ENCODE assay signal across 20 cellular contexts in the genomic region with DNA sequence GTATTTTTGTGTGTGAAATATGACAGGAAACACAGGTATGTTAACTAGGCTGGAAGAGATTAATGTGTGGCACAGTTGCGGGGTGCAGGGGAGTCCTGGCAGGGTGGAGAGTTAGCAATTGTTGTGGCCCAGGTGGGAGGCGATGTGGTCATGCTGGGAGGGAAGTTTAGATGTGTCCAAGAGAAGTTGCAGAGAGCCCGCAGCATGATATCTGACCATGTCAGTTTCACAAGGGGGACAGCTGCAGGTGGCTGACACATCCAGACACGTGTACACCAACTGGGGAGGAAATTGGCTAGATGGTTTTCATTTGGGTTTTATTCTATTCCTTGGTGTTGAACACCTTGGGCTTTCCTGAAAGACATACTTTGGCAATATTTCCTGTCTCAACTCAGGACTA.
"Had no signal": no experiment of that assay in that cellular context is flagged by ENCODE, and none has a peak within 500 bp of the region (broad histone marks: within the 10 kb centered on the region; RNA-seq: fewer than 3 reads in every experiment).

No MANE protein-coding gene starts in this region.

- H3K4me3 Mint-ChIP-seq: naive thymus-derived CD4-positive, alpha-beta T cell; nephron progenitor cell; stimulated activated effector memory CD8-positive, alpha-beta T cell treated with anti-CD3 and anti-CD28 coated beads, Interleukin-12 subunit alpha, Interleukin-12 subunit beta, amount 100 ng/mL, for 72 hours had no signal

- H3K27me3 ChIP-seq: heart right ventricle, neutrophil, sigmoid colon, testis, tibial nerve, upper lobe of right lung, vagina had no signal

- H3K27ac Mint-ChIP-seq: naive thymus-derived CD4-positive, alpha-beta T cell; nephron progenitor cell; stimulated activated effector memory CD8-positive, alpha-beta T cell treated with anti-CD3 and anti-CD28 coated beads, Interleukin-12 subunit alpha, Interleukin-12 subunit beta, amount 100 ng/mL, for 72 hours had no signal

- DNase-seq: cortex of kidney; dorsolateral prefrontal cortex; effector CD8-positive, alpha-beta T cell; heart right ventricle; hypothalamus; kidney glomerular epithelial cell; naive thymus-derived CD4-positive, alpha-beta T cell; nephron progenitor cell; sigmoid colon; small intestine; stimulated activated CD4-positive, alpha-beta T cell treated with anti-CD3 and anti-CD28 coated beads, Interleukin-12 subunit alpha, Interleukin-12 subunit beta, amount 100 ng/mL, for 4 hours; stimulated activated CD8-positive, alpha-beta memory T cell treated with anti-CD3 and anti-CD28 coated beads, Interleukin-4, amount 100 ng/mL, for 48 hours; stimulated activated naive CD8-positive, alpha-beta T cell treated with anti-CD3 and anti-CD28 coated beads, Interleukin-15, Interleukin-2, amounts not matched to agents 100 U/mL and 50 U/mL, for 24 hours; testis; upper lobe of right lung had no signal

- H3K36me3 ChIP-seq: heart right ventricle, neutrophil, sigmoid colon, tibial nerve, upper lobe of right lung, vagina had no signal

- H3K27ac ChIP-seq: dorsolateral prefrontal cortex, heart right ventricle, neutrophil, sigmoid colon, testis, tibial nerve, upper lobe of right lung, vagina had no signal

- ATAC-seq: esophagus mucosa; heart right ventricle; naive thymus-derived CD4-positive, alpha-beta T cell; stimulated activated effector memory CD8-positive, alpha-beta T cell treated with anti-CD3 and anti-CD28 coated beads, Interleukin-12 subunit alpha, Interleukin-12 subunit beta, amount 100 ng/mL, for 72 hours; stimulated activated naive CD8-positive, alpha-beta T cell treated with anti-CD3 and anti-CD28 coated beads, Interleukin-15, Interleukin-2, amounts not matched to agents 100 U/mL and 50 U/mL, for 24 hours; upper lobe of right lung had no signal

- H3K9me3 Mint-ChIP-seq: stimulated activated effector memory CD8-positive, alpha-beta T cell treated with anti-CD3 and anti-CD28 coated beads, Interleukin-12 subunit alpha, Interleukin-12 subunit beta, amount 100 ng/mL, for 72 hours had no signal

- H3K4me3 ChIP-seq: dorsolateral prefrontal cortex, heart right ventricle, sigmoid colon, testis, tibial nerve, upper lobe of right lung, vagina had no signal

- H3K4me1 ChIP-seq: sigmoid colon, testis, tibial nerve, upper lobe of right lung, vagina had no signal

- H3K9me3 ChIP-seq: neutrophil, sigmoid colon, testis, upper lobe of right lung, vagina had no signal

- H3K36me3 Mint-ChIP-seq: naive thymus-derived CD4-positive, alpha-beta T cell; stimulated activated effector memory CD8-positive, alpha-beta T cell treated with anti-CD3 and anti-CD28 coated beads, Interleukin-12 subunit alpha, Interleukin-12 subunit beta, amount 100 ng/mL, for 72 hours had no signal
